In genomic region chr12:12319501-12320322, GRCh38 we compare ENCODE assay signal across 9 cellular contexts. TPM values are rescaled to one million over a fixed set of nuclear protein-coding genes. Genes with fewer than 3 reads are reported as not detected.
DNase-seq lines count a peak whose midpoint lies in the region; ATAC-seq, FAIRE-seq and TF ChIP-seq lines count a peak whose summit lies in the region.
"Had no signal": no experiment of that assay in that cellular context is flagged by ENCODE, and none has a peak within 500 bp of the region (broad histone marks: within the 10 kb centered on the region; RNA-seq: fewer than 3 reads in every experiment).

No MANE protein-coding gene starts in this region.

- H3K36me3 Mint-ChIP-seq in activated T-helper 2 cell treated with anti-CD3 and anti-CD28 coated beads, Interferon-gamma antibody, Interleukin-2, Interleukin-4, amounts not matched to agents 10 μg/mL and 5 μg/mL and 100 μg/mL, durations not matched to agents 14 hours and 24 hours and 36 hours (ENCODE audit: low read depth), result no peaks in the 10 kb centered on the region

- no peak for FAIRE-seq in A549 (lab: Jason Lieb, UNC)

- intact Hi-C loops in activated T-helper 2 cell treated with anti-CD3 and anti-CD28 coated beads, Interferon-gamma antibody, Interleukin-2, Interleukin-4, amounts not matched to agents 10 μg/mL and 5 μg/mL and 100 μg/mL, durations not matched to agents 14 hours and 24 hours and 36 hours (cut with micrococcal nuclease), result no loop called here

- H3K4me1 ChIP-seq in A549 (peaks cover 16% of the 10 kb centered on the region), neuron (ENCODE audit: insufficient read depth, low read length) (peaks cover 12% of the 10 kb centered on the region)

- H3K4me2 ChIP-seq in A549, result peak overlapping the region; percentile 61

- H2AFZ ChIP-seq in neuron (ENCODE audit: low read depth, low read length), result peak overlapping the region; percentile 70

- ATAC-seq in A549 (peak in 1 of 2 experiments; percentile 29; a peak in 2 of 6 replicates), GM21528 (IDR thresholded peaks at IDR 0.05; ENCODE audit: low FRiP score, unreplicated experiment) (no peak), GM21447 (IDR thresholded peaks at IDR 0.05; ENCODE audit: unreplicated experiment) (no peak)

- H3K9me3 Mint-ChIP-seq in activated T-helper 2 cell treated with anti-CD3 and anti-CD28 coated beads, Interferon-gamma antibody, Interleukin-2, Interleukin-4, amounts not matched to agents 10 μg/mL and 5 μg/mL and 100 μg/mL, durations not matched to agents 14 hours and 24 hours and 36 hours, result no peaks in the 10 kb centered on the region

- H3K27me3 ChIP-seq in neuron (ENCODE audit: insufficient read depth, low read length), result no peaks in the 10 kb centered on the region

- no peaks in the 10 kb centered on the region for H3K36me3 ChIP-seq in neuron (ENCODE audit: insufficient read depth, low read length)

- no peak for TF ChIP-seq CTCF in A549 (IDR thresholded peaks at IDR 0.05)

- no peak for TF ChIP-seq RAD21 in A549 (conservative IDR thresholded peaks at IDR 0.05 in 1 of 2, IDR thresholded peaks at IDR 0.05 in 1 of 2)

- CTCF ChIA-PET in A549 (lab: Yijun Ruan, JAX), result interaction anchor here (0.6 to 2.1 kb wide), 9 partner anchors 9 to 238 kb away, joined by 3 to 10 read pairs (median 4); partner anchors contain the start of genes BORCS5 and LRP6

- peaks cover 26% of the 10 kb centered on the region for H3K27me3 Mint-ChIP-seq in activated T-helper 2 cell treated with anti-CD3 and anti-CD28 coated beads, Interferon-gamma antibody, Interleukin-2, Interleukin-4, amounts not matched to agents 10 μg/mL and 5 μg/mL and 100 μg/mL, durations not matched to agents 14 hours and 24 hours and 36 hours (ENCODE audit: low read depth)

- POLR2A ChIA-PET in A549 (lab: Yijun Ruan, JAX), result no interaction called here

- no peak for TF ChIP-seq EP300 in A549 (IDR thresholded peaks at IDR 0.05)

- H3K27ac Mint-ChIP-seq in activated T-helper 2 cell treated with anti-CD3 and anti-CD28 coated beads, Interferon-gamma antibody, Interleukin-2, Interleukin-4, amounts not matched to agents 10 μg/mL and 5 μg/mL and 100 μg/mL, durations not matched to agents 14 hours and 24 hours and 36 hours, result no peak overlapping the region

- H3K4me3 Mint-ChIP-seq in activated T-helper 2 cell treated with anti-CD3 and anti-CD28 coated beads, Interferon-gamma antibody, Interleukin-2, Interleukin-4, amounts not matched to agents 10 μg/mL and 5 μg/mL and 100 μg/mL, durations not matched to agents 14 hours and 24 hours and 36 hours (ENCODE audit: low read depth), result no peak overlapping the region

- peaks cover 6% of the 10 kb centered on the region for H3K4me1 Mint-ChIP-seq in activated T-helper 2 cell treated with anti-CD3 and anti-CD28 coated beads, Interferon-gamma antibody, Interleukin-2, Interleukin-4, amounts not matched to agents 10 μg/mL and 5 μg/mL and 100 μg/mL, durations not matched to agents 14 hours and 24 hours and 36 hours (ENCODE audit: low read depth)

- TF ChIP-seq POLR2A in A549 (IDR thresholded peaks at IDR 0.05; ENCODE audit: low read length), result no peak

- no peaks in the 10 kb centered on the region for H3K9me3 ChIP-seq in A549
- no peaks in the 10 kb centered on the region for H3K9me3 ChIP-seq in neuron (ENCODE audit: low read length)

- DNase-seq in A549 (ENCODE audit: low read depth in 1 of 2, low spot score in 1 of 2) (no peak), NCI-H69 (lab: John Stamatoyannopoulos, UW) (peak; percentile 28), fibroblast of the conjunctiva (ENCODE audit: low read depth) (peak; percentile 45), COR-L47 (lab: John Stamatoyannopoulos, UW) (no peak)
- DNase-seq in activated T-helper 2 cell treated with anti-CD3 and anti-CD28 coated beads, Interferon-gamma antibody, Interleukin-2, Interleukin-4, amounts not matched to agents 10 μg/mL and 5 μg/mL and 100 μg/mL, durations not matched to agents 14 hours and 24 hours and 36 hours (ENCODE audit: low spot score), result no peak
- DNase-seq: AML-193 had no signal

- WGBS in A549 (ENCODE audit: missing lambda C conversion rate), result 78% methylated on average over 10 of the region's 10 CpGs

- peak overlapping the region; percentile 34 to 40 for H3K27ac ChIP-seq in A549

- H3K4me3 ChIP-seq in A549, result no peak overlapping the region
- H3K4me3 ChIP-seq in neuron (ENCODE audit: low read length), result peak overlapping the region; percentile 27

TF ChIP-seq in A549, 52 proteins besides CTCF, POLR2A, EP300 and RAD21 (continues in another document):
- TF ChIP-seq NR3C1 (IDR thresholded peaks at IDR 0.05), result no peak
- TF ChIP-seq POLR2AphosphoS2 (conservative IDR thresholded peaks at IDR 0.05; ENCODE audit: low read length), result no peak
- TF ChIP-seq, protein P1, sequence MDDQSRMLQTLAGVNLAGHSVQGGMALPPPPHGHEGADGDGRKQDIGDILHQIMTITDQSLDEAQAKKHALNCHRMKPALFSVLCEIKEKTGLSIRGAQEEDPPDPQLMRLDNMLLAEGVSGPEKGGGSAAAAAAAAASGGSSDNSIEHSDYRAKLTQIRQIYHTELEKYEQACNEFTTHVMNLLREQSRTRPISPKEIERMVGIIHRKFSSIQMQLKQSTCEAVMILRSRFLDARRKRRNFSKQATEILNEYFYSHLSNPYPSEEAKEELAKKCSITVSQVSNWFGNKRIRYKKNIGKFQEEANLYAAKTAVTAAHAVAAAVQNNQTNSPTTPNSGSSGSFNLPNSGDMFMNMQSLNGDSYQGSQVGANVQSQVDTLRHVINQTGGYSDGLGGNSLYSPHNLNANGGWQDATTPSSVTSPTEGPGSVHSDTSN (IDR thresholded peaks at IDR 0.05), result no peak
- no peak for TF ChIP-seq TP53 (CRISPR knock-in tag; IDR thresholded peaks at IDR 0.05)
- no peak for TF ChIP-seq ZFP36 (IDR thresholded peaks at IDR 0.05; ENCODE audit: borderline replicate concordance, partially characterized antibody)
- no peak for TF ChIP-seq HES2 (IDR thresholded peaks at IDR 0.05)
- no peak for TF ChIP-seq RFX5 (IDR thresholded peaks at IDR 0.05)
- TF ChIP-seq EHMT2 (IDR thresholded peaks at IDR 0.05; ENCODE audit: low read depth), result no peak
- TF ChIP-seq NFE2L2 (conservative IDR thresholded peaks at IDR 0.05; ENCODE audit: low read length), result no peak
- TF ChIP-seq, protein P2, sequence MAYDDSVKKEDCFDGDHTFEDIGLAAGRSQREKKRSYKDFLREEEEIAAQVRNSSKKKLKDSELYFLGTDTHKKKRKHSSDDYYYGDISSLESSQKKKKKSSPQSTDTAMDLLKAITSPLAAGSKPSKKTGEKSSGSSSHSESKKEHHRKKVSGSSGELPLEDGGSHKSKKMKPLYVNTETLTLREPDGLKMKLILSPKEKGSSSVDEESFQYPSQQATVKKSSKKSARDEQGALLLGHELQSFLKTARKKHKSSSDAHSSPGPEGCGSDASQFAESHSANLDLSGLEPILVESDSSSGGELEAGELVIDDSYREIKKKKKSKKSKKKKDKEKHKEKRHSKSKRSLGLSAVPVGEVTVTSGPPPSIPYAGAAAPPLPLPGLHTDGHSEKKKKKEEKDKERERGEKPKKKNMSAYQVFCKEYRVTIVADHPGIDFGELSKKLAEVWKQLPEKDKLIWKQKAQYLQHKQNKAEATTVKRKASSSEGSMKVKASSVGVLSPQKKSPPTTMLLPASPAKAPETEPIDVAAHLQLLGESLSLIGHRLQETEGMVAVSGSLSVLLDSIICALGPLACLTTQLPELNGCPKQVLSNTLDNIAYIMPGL (CRISPR knock-in tag; IDR thresholded peaks at IDR 0.05; ENCODE audit: borderline replicate concordance), result no peak
- TF ChIP-seq MAZ (IDR thresholded peaks at IDR 0.05; ENCODE audit: borderline replicate concordance, low read depth, low read length), result no peak
- TF ChIP-seq KDM5A (IDR thresholded peaks at IDR 0.05), result no peak

RNA-seq across cellular contexts. Expression of gene MANSC1, which starts 30.3 kb away (rescaled TPM):
- 3.9 and 9.7 TPM in 2 replicates for polyA plus RNA-seq in A549 (2011; rRNA removed)
- polyA plus RNA-seq in A549 (2012; cell fraction: cytosol; rRNA removed), result 0.86 and 1.1 TPM in 2 replicates
- 0.47 and 0.86 TPM in 2 replicates for polyA plus RNA-seq in A549 (2012; cell fraction: nucleus; rRNA removed)
- polyA plus RNA-seq in A549 (2017; fragmentation: RNase III; extraction: RNeasy Plus Mini Kit Qiagen cat#74134 plus additional on column Dnase treatment), result 3.7 to 4.4 TPM (median 3.8 TPM) in 3 replicates
- polyA minus RNA-seq in A549 (2011; rRNA and poly(A)+ RNA removed), result 3.5 and 4.5 TPM in 2 replicates
- total RNA-seq in activated T-helper 2 cell treated with anti-CD3 and anti-CD28 coated beads, Interferon-gamma antibody, Interleukin-2, Interleukin-4, amounts not matched to agents 10 μg/mL and 5 μg/mL and 100 μg/mL, durations not matched to agents 14 hours and 24 hours and 36 hours, result 0.25 and 1.6 TPM in 2 replicates

RNA-seq across cellular contexts. Expression of gene BORCS5, which starts 37.2 kb away (rescaled TPM):
- polyA plus RNA-seq in A549 (2011; rRNA removed) (10.2 and 13.7 TPM in 2 replicates), A549 (2017; fragmentation: RNase III; extraction: RNeasy Plus Mini Kit Qiagen cat#74134 plus additional on column Dnase treatment) (5.1 to 7.3 TPM (median 6.2 TPM) in 3 replicates)
- polyA plus RNA-seq in A549 (2012; cell fraction: cytosol; rRNA removed), result 15.0 and 17.7 TPM in 2 replicates
- 22.1 and 29.4 TPM in 2 replicates for polyA plus RNA-seq in A549 (2012; cell fraction: nucleus; rRNA removed)
- polyA minus RNA-seq in A549 (2011; rRNA and poly(A)+ RNA removed), result 22.4 and 30.7 TPM in 2 replicates
- total RNA-seq in activated T-helper 2 cell treated with anti-CD3 and anti-CD28 coated beads, Interferon-gamma antibody, Interleukin-2, Interleukin-4, amounts not matched to agents 10 μg/mL and 5 μg/mL and 100 μg/mL, durations not matched to agents 14 hours and 24 hours and 36 hours, result 41.8 and 45.9 TPM in 2 replicates

RNA-seq across cellular contexts. Expression of gene LRP6, which starts 52.9 kb away (rescaled TPM):
- polyA plus RNA-seq in A549 (2011; rRNA removed) (50.3 and 63.0 TPM in 2 replicates), A549 (2017; fragmentation: RNase III; extraction: RNeasy Plus Mini Kit Qiagen cat#74134 plus additional on column Dnase treatment) (23.3 to 26.6 TPM (median 26.6 TPM) in 3 replicates)
- polyA plus RNA-seq in A549 (2012; cell fraction: cytosol; rRNA removed), result 30.3 and 36.7 TPM in 2 replicates
- polyA plus RNA-seq in A549 (2012; cell fraction: nucleus; rRNA removed), result 38.3 and 49.0 TPM in 2 replicates
- polyA minus RNA-seq in A549 (2011; rRNA and poly(A)+ RNA removed), result 369 and 423 TPM in 2 replicates
- 0.55 and 1.5 TPM in 2 replicates for total RNA-seq in activated T-helper 2 cell treated with anti-CD3 and anti-CD28 coated beads, Interferon-gamma antibody, Interleukin-2, Interleukin-4, amounts not matched to agents 10 μg/mL and 5 μg/mL and 100 μg/mL, durations not matched to agents 14 hours and 24 hours and 36 hours

Comparison
In these comparisons a context has a peak if more than half of its experiments do, and no peak if none do; other contexts are left out.
1. DNase-seq: peak in NCI-H69 (single experiment) and fibroblast of the conjunctiva (single experiment); none in A549 (0 of 2), COR-L47 (single experiment) and activated T-helper 2 cell treated with anti-CD3 and anti-CD28 coated beads, Interferon-gamma antibody, Interleukin-2, Interleukin-4, amounts not matched to agents 10 μg/mL and 5 μg/mL and 100 μg/mL, durations not matched to agents 14 hours and 24 hours and 36 hours (single experiment).